ENCODE assay signal across 20 cellular contexts in genomic region chr15:71112429-71112828, GRCh38. TPM values are rescaled to one million over a fixed set of nuclear protein-coding genes. Genes with fewer than 3 reads are reported as not detected.
DNase-seq lines count a peak whose midpoint lies in the region; ATAC-seq and TF ChIP-seq lines count a peak whose summit lies in the region.
"Had no signal": no experiment of that assay in that cellular context is flagged by ENCODE, and none has a peak within 500 bp of the region (broad histone marks: within the 10 kb centered on the region; RNA-seq: fewer than 3 reads in every experiment).

No MANE protein-coding gene starts in this region.

- TF ChIP-seq CTCF in ascending aorta (IDR thresholded peaks at IDR 0.05) = no peak
- no peak for TF ChIP-seq CTCF in GM13976 (IDR thresholded peaks at IDR 0.05; ENCODE audit: borderline replicate concordance, control extremely low read depth, extremely low read depth, insufficient read depth, missing control alignments)

- no peak overlapping the region for H3K4me3 ChIP-seq in ascending aorta
- H3K4me3 ChIP-seq: BLaER1, SK-N-MC had no signal

- no peak for ATAC-seq in GM21529 (IDR thresholded peaks at IDR 0.05; ENCODE audit: unreplicated experiment)
- no peak for ATAC-seq in HG02798 (IDR thresholded peaks at IDR 0.05; ENCODE audit: poor library complexity, unreplicated experiment)

- H3K9me3 ChIP-seq in ascending aorta = no peaks in the 10 kb centered on the region
- H3K9me3 ChIP-seq: BLaER1 had no signal

- peaks cover 0 to 11% of the 10 kb centered on the region in 2 donors for H3K4me1 ChIP-seq in ascending aorta

- peak overlapping the region; percentile 6 to 66 for H3K27ac ChIP-seq in ascending aorta
- H3K27ac ChIP-seq: BLaER1, KMS-11, SK-N-MC had no signal

- H3K27me3 ChIP-seq in ascending aorta = no peaks in the 10 kb centered on the region

- DNase-seq in EL (peak; percentile 42), LoVo (ENCODE audit: low spot score) (peak; percentile 18), ascending aorta (ENCODE audit: low spot score in 2 of 2) (no peak), kidney tubule cell (ENCODE audit: low spot score) (peak; percentile 50), GM13976 (ENCODE audit: low spot score) (no peak)
- DNase-seq in stimulated activated CD4-positive, alpha-beta T cell treated with anti-CD3 and anti-CD28 coated beads, Interleukin-15, amount 100 ng/mL, for 24 hours = no peak
- DNase-seq: Calu3; CD4-positive, alpha-beta memory T cell; HCEC 1CT; MM.1S; NCI-H1105; NCI-H2081; NCI-H2171 treated with DMSO at 0.1 percent for 48 hours; SHP77; T-helper 1 cell had no signal

- intact Hi-C loops in ascending aorta (cut with DNase I) = loop anchor here (5.0 to 10.0 kb wide), 3 partner anchors 172 to 642 kb away; no protein-coding TSS in a partner anchor

- in situ Hi-C loops in GM13976 (cut with MboI; ENCODE audit: low sequenced_read_pairs, unreplicated experiment) = loop anchor here (10.0 kb wide), 1 partner anchor 332 kb away; no protein-coding TSS in a partner anchor

- no peaks in the 10 kb centered on the region for H3K36me3 ChIP-seq in ascending aorta
- H3K36me3 ChIP-seq: BLaER1 had no signal

RNA-seq across cellular contexts. Expression of gene THSD4, which starts 2.8 kb away (rescaled TPM):
- total RNA-seq in ascending aorta = 151 TPM
- total RNA-seq: CD4-positive, alpha-beta memory T cell had no signal

Comparison
In these comparisons a context has a peak if more than half of its experiments do, and no peak if none do; other contexts are left out.
1. DNase-seq: peak in EL (single experiment), LoVo (single experiment) and kidney tubule cell (single experiment); none in ascending aorta (0 of 2), GM13976 (single experiment) and stimulated activated CD4-positive, alpha-beta T cell treated with anti-CD3 and anti-CD28 coated beads, Interleukin-15, amount 100 ng/mL, for 24 hours (single experiment).